19 cellular contexts compared by ENCODE assay signal in genomic region chr5:95956900-95957293, GRCh38. TPM values are rescaled to one million over a fixed set of nuclear protein-coding genes. Genes with fewer than 3 reads are reported as not detected.
DNase-seq lines count a peak whose midpoint lies in the region; ATAC-seq, FAIRE-seq and TF ChIP-seq lines count a peak whose summit lies in the region.
"Had no signal": no experiment of that assay in that cellular context is flagged by ENCODE, and none has a peak within 500 bp of the region (broad histone marks: within the 10 kb centered on the region; RNA-seq: fewer than 3 reads in every experiment).

No MANE protein-coding gene starts in this region.

- H2AFZ ChIP-seq in osteoblast (ENCODE audit: low read length), result no peak overlapping the region

- no peak for FAIRE-seq in A549 (lab: Jason Lieb, UNC)
- FAIRE-seq: GM12892 had no signal

- no peak overlapping the region for H3K27ac Mint-ChIP-seq in endodermal cell
- H3K27ac Mint-ChIP-seq in activated naive CD4-positive, alpha-beta T cell treated with anti-CD3 and anti-CD28 coated beads, Interleukin-2, amount 10 ng/mL, durations not matched to agents 7 days and 5 days, result no peak overlapping the region
- H3K27ac Mint-ChIP-seq: activated naive CD4-positive, alpha-beta T cell treated with anti-CD3 and anti-CD28 coated beads for 36 hours; stimulated activated naive B cell treated with anti-CD40 and anti-IgM and Interleukin-4, amounts not matched to agents 10 μg/mL and 1 μg/mL and 100 μg/mL, for 72 hours had no signal

- H3K4me1 Mint-ChIP-seq in endodermal cell, result peaks cover 42% of the 10 kb centered on the region
- peaks cover 23% of the 10 kb centered on the region for H3K4me1 Mint-ChIP-seq in activated naive CD4-positive, alpha-beta T cell treated with anti-CD3 and anti-CD28 coated beads, Interleukin-2, amount 10 ng/mL, durations not matched to agents 7 days and 5 days

- H3K4me3 ChIP-seq in A549, result no peak overlapping the region
- peak overlapping the region; percentile 20; the same call in 1 of the 2 replicates for H3K4me3 ChIP-seq in LNCaP clone FGC (ENCODE audit: low read depth, low read length)
- H3K4me3 ChIP-seq in endodermal cell (ENCODE audit: low read length), result peak overlapping the region; percentile 96
- H3K4me3 ChIP-seq in osteoblast (ENCODE audit: insufficient read depth, low read length), result peak overlapping the region; percentile 21
- H3K4me3 ChIP-seq: body of pancreas, SJSA1 had no signal

- TF ChIP-seq EP300 in A549 (IDR thresholded peaks at IDR 0.05), result no peak

- no peak overlapping the region for H3K9ac ChIP-seq in endodermal cell (ENCODE audit: extremely low read depth, low read length, poor library complexity, severe bottlenecking)

- H3K27me3 ChIP-seq in endodermal cell (ENCODE audit: control insufficient read depth, insufficient read depth, low read length, poor library complexity, severe bottlenecking) (no peaks in the 10 kb centered on the region), osteoblast (ENCODE audit: insufficient read depth, low read length) (no peaks in the 10 kb centered on the region)
- H3K27me3 ChIP-seq: body of pancreas, SJSA1 had no signal

- H3K4me1 ChIP-seq in A549 (peaks cover 42% of the 10 kb centered on the region), endodermal cell (ENCODE audit: control insufficient read depth, insufficient read depth, low read length) (peaks cover 3% of the 10 kb centered on the region), osteoblast (ENCODE audit: insufficient read depth, low read length) (peaks cover 46% of the 10 kb centered on the region)

- H3K27ac ChIP-seq in A549 (no peak overlapping the region), endodermal cell (ENCODE audit: low read depth, low read length) (no peak overlapping the region), osteoblast (ENCODE audit: low read depth, low read length) (peak overlapping the region; percentile 35)
- H3K27ac ChIP-seq: SJSA1 had no signal

- CTCF ChIA-PET in A549 (lab: Yijun Ruan, JAX), result interaction anchor here (1.1 kb wide), 1 partner anchor 20 kb away, joined by 3 read pairs; no protein-coding TSS in a partner anchor
- CTCF ChIA-PET in activated naive CD4-positive, alpha-beta T cell treated with anti-CD3 and anti-CD28 coated beads, Interleukin-2, amount 10 ng/mL, durations not matched to agents 7 days and 5 days (lab: Charles Lee), result interaction anchor here (1.1 to 2.1 kb wide), 3 partner anchors 64 to 378 kb away, joined by 3 to 5 read pairs (median 3); no protein-coding TSS in a partner anchor

- peaks cover 19% of the 10 kb centered on the region for H3K36me3 Mint-ChIP-seq in endodermal cell (ENCODE audit: low read depth)
- peaks cover under 1% of the 10 kb centered on the region for H3K36me3 Mint-ChIP-seq in activated naive CD4-positive, alpha-beta T cell treated with anti-CD3 and anti-CD28 coated beads, Interleukin-2, amount 10 ng/mL, durations not matched to agents 7 days and 5 days

- H3K9me3 ChIP-seq in A549, result no peaks in the 10 kb centered on the region
- peaks cover 19% of the 10 kb centered on the region for H3K9me3 ChIP-seq in endodermal cell (ENCODE audit: control insufficient read depth, low read length)
- no peaks in the 10 kb centered on the region for H3K9me3 ChIP-seq in osteoblast (ENCODE audit: low read depth, low read length)
- H3K9me3 ChIP-seq: SJSA1 had no signal

- H4K20me1 ChIP-seq in osteoblast (ENCODE audit: insufficient read depth, low read length), result peaks cover 80% of the 10 kb centered on the region

- H3K9me3 Mint-ChIP-seq in endodermal cell, result peaks cover 2% of the 10 kb centered on the region
- no peaks in the 10 kb centered on the region for H3K9me3 Mint-ChIP-seq in activated naive CD4-positive, alpha-beta T cell treated with anti-CD3 and anti-CD28 coated beads, Interleukin-2, amount 10 ng/mL, durations not matched to agents 7 days and 5 days
- H3K9me3 Mint-ChIP-seq: activated naive CD4-positive, alpha-beta T cell treated with anti-CD3 and anti-CD28 coated beads for 36 hours had no signal

- peaks cover 95% of the 10 kb centered on the region for H3K79me2 ChIP-seq in osteoblast (ENCODE audit: insufficient read depth, low read length)

- ATAC-seq in A549 (no peak), HG02840 (IDR thresholded peaks at IDR 0.05; ENCODE audit: low FRiP score, unreplicated experiment) (no peak)
- ATAC-seq: body of pancreas; stimulated activated naive B cell treated with anti-CD40 and anti-IgM and Interleukin-4, amounts not matched to agents 10 μg/mL and 1 μg/mL and 100 μg/mL, for 72 hours had no signal

- peaks cover 48% of the 10 kb centered on the region for H3K36me3 ChIP-seq in endodermal cell (ENCODE audit: control insufficient read depth, insufficient read depth, low read length)
- peaks cover 9% of the 10 kb centered on the region for H3K36me3 ChIP-seq in osteoblast (ENCODE audit: insufficient read depth, low read length)

- H3K4me2 ChIP-seq in A549, result peak overlapping the region; percentile 93
- peak overlapping the region; percentile 93 for H3K4me2 ChIP-seq in osteoblast (ENCODE audit: insufficient read depth, low read length)

- no peak for TF ChIP-seq CTCF in A549 (IDR thresholded peaks at IDR 0.05)
- no peak for TF ChIP-seq CTCF in LNCaP clone FGC (IDR thresholded peaks at IDR 0.05; ENCODE audit: control insufficient read depth, extremely low read depth, insufficient read depth)
- no peak for TF ChIP-seq CTCF in endodermal cell (conservative IDR thresholded peaks at IDR 0.05)
- no peak for TF ChIP-seq CTCF in osteoblast (IDR thresholded peaks at IDR 0.05; ENCODE audit: extremely low read depth, low read depth, low read length)

- POLR2A ChIA-PET in A549 (lab: Yijun Ruan, JAX), result no interaction called here

- TF ChIP-seq RAD21 in A549 (conservative IDR thresholded peaks at IDR 0.05 in 1 of 2, IDR thresholded peaks at IDR 0.05 in 1 of 2), result no peak

- TF ChIP-seq POLR2A in A549 (IDR thresholded peaks at IDR 0.05; ENCODE audit: low read length), result no peak

- H3K27me3 Mint-ChIP-seq in endodermal cell (ENCODE audit: insufficient read depth), result peaks cover 4% of the 10 kb centered on the region
- peaks cover 11% of the 10 kb centered on the region for H3K27me3 Mint-ChIP-seq in activated naive CD4-positive, alpha-beta T cell treated with anti-CD3 and anti-CD28 coated beads, Interleukin-2, amount 10 ng/mL, durations not matched to agents 7 days and 5 days

- no peak overlapping the region for H3K4me3 Mint-ChIP-seq in endodermal cell
- H3K4me3 Mint-ChIP-seq in activated naive CD4-positive, alpha-beta T cell treated with anti-CD3 and anti-CD28 coated beads, Interleukin-2, amount 10 ng/mL, durations not matched to agents 7 days and 5 days, result no peak overlapping the region
- H3K4me3 Mint-ChIP-seq: activated naive CD4-positive, alpha-beta T cell treated with anti-CD3 and anti-CD28 coated beads for 36 hours; stimulated activated naive B cell treated with anti-CD40 and anti-IgM and Interleukin-4, amounts not matched to agents 10 μg/mL and 1 μg/mL and 100 μg/mL, for 72 hours had no signal

- no peak for DNase-seq in A549 (ENCODE audit: low read depth in 1 of 2, low spot score in 1 of 2)
- no peak for DNase-seq in LNCaP clone FGC (ENCODE audit: low read depth)
- DNase-seq in endodermal cell, result no peak
- DNase-seq in osteoblast (ENCODE audit: insufficient read length, low spot score, missing footprints), result no peak
- no peak for DNase-seq in NOMO-1 (lab: John Stamatoyannopoulos, UW; ENCODE audit: unreplicated experiment in 2 of 2)
- no peak for DNase-seq in ureter (ENCODE audit: low spot score)
- no peak for DNase-seq in activated naive CD4-positive, alpha-beta T cell treated with anti-CD3 and anti-CD28 coated beads, Interleukin-2, amount 10 ng/mL, durations not matched to agents 7 days and 5 days
- DNase-seq: activated CD4-positive, alpha-beta T cell treated with anti-CD3 and anti-CD28 coated beads for 4 hours; activated CD8-positive, alpha-beta memory T cell treated with anti-CD3 and anti-CD28 coated beads, Interleukin-2, amount 50 U/mL, for 4 hours; activated naive CD4-positive, alpha-beta T cell treated with anti-CD3 and anti-CD28 coated beads for 36 hours; body of pancreas; Calu3; H7; NCI-H187 treated with DMSO at 0.1 percent for 48 hours; stimulated activated CD4-positive, alpha-beta T cell treated with anti-CD3 and anti-CD28 coated beads, Interleukin-12 subunit alpha, Interleukin-12 subunit beta, amount 100 ng/mL, for 4 hours; stimulated activated naive B cell treated with anti-CD40 and anti-IgM and Interleukin-4, amounts not matched to agents 10 μg/mL and 1 μg/mL and 100 μg/mL, for 72 hours had no signal

TF ChIP-seq in A549, 52 proteins besides CTCF, POLR2A, EP300 and RAD21:
- no peak for TF ChIP-seq FOSB (CRISPR knock-in tag; IDR thresholded peaks at IDR 0.05)
- peak; percentile 21 for TF ChIP-seq MAFK (IDR thresholded peaks at IDR 0.05; ENCODE audit: partially characterized antibody)
- no peak for TF ChIP-seq PBX3 (IDR thresholded peaks at IDR 0.05)
- no peak for TF ChIP-seq MYC (IDR thresholded peaks at IDR 0.05; ENCODE audit: borderline replicate concordance, low read length)

RNA-seq across cellular contexts. Expression of gene ELL2, which starts 4.8 kb away (rescaled TPM):
- polyA plus RNA-seq in A549 (2011; rRNA removed) (23.8 and 24.2 TPM in 2 replicates), A549 (2017; fragmentation: RNase III; extraction: RNeasy Plus Mini Kit Qiagen cat#74134 plus additional on column Dnase treatment) (9.7 to 12.5 TPM (median 11.8 TPM) in 3 replicates)
- 3.8 and 4.0 TPM in 2 replicates for polyA plus RNA-seq in A549 (2012; cell fraction: cytosol; rRNA removed)
- 3.5 and 4.9 TPM in 2 replicates for polyA plus RNA-seq in A549 (2012; cell fraction: nucleus; rRNA removed)
- polyA minus RNA-seq in A549 (2011; rRNA and poly(A)+ RNA removed), result 25.5 and 26.9 TPM in 2 replicates
- total RNA-seq in endodermal cell (10 to 100 TPM; 28.6 to 44.1 TPM), osteoblast (113 and 123 TPM in 2 replicates), ureter (77.8 TPM)
- polyA plus RNA-seq in endodermal cell (2013, experiment 1 of 2), result 16.7 TPM
- 17.0 TPM for polyA plus RNA-seq in endodermal cell (2013, experiment 2 of 2)
